31 cellular contexts compared by ENCODE assay signal in genomic region chr7:100441641-100442535, GRCh38. TPM values are rescaled to one million over a fixed set of nuclear protein-coding genes. Genes with fewer than 3 reads are reported as not detected.
A peak's percentile ranks its signal among the peaks of the same experiment; 100 is the strongest.
DNase-seq lines count a peak whose midpoint lies in the region; ATAC-seq and TF ChIP-seq lines count a peak whose summit lies in the region.
"Had no signal": no experiment of that assay in that cellular context is flagged by ENCODE, and none has a peak within 500 bp of the region (broad histone marks: within the 10 kb centered on the region; RNA-seq: fewer than 3 reads in every experiment).

No MANE protein-coding gene starts in this region.

- H3K14ac ChIP-seq in mesenchymal stem cell (ENCODE audit: low read length in 2 of 2), result no peak overlapping the region

- H3K79me1 ChIP-seq in mesenchymal stem cell (replicated peaks; ENCODE audit: low read length, poor library complexity, severe bottlenecking), result no peaks in the 10 kb centered on the region

- H3K27ac ChIP-seq in mesenchymal stem cell (ENCODE audit: low read length, poor library complexity, severe bottlenecking), result no peak overlapping the region
- H3K27ac ChIP-seq in sigmoid colon, result no peak overlapping the region
- H3K27ac ChIP-seq: ascending aorta, cardiac muscle cell, hepatocyte had no signal

- no peak overlapping the region for H3K23ac ChIP-seq in mesenchymal stem cell (ENCODE audit: low read length in 2 of 2)

- 93% methylated on average over 10 of the region's 11 CpGs for WGBS in mesenchymal stem cell
- 93% methylated on average over 11 of the region's 11 CpGs for WGBS in sigmoid colon, 2 donors

- peak overlapping the region; percentile 28; the same call in 1 of the 2 replicates for H3K27ac Mint-ChIP-seq in WTC11

- POLR2A ChIA-PET in WTC11 (lab: Charles Lee), result no interaction called here

- H3K4me2 ChIP-seq in mesenchymal stem cell (ENCODE audit: low read length, poor library complexity, severe bottlenecking), result no peak overlapping the region
- H3K4me2 ChIP-seq: hepatocyte had no signal

- no peak for TF ChIP-seq EP300 in sigmoid colon (IDR thresholded peaks at IDR 0.05)

- intact Hi-C loops in sigmoid colon (cut with DNase I), result no loop called here

- no peaks in the 10 kb centered on the region for H3K36me3 Mint-ChIP-seq in WTC11
- H3K36me3 Mint-ChIP-seq: activated naive CD4-positive, alpha-beta T cell treated with anti-CD3 and anti-CD28 coated beads, Interleukin-2, amount 10 ng/mL, durations not matched to agents 7 days and 5 days; memory B cell; T-cell had no signal

- H3K36me3 ChIP-seq in mesenchymal stem cell (ENCODE audit: control insufficient read depth in 1 of 2, insufficient read depth in 2 of 2, low read depth in 1 of 2, low read length in 2 of 2) (peaks cover 0 to 2% of the 10 kb centered on the region in 2 experiments), sigmoid colon (no peaks in the 10 kb centered on the region)
- H3K36me3 ChIP-seq: ascending aorta, BE2C, cardiac muscle cell, gastrocnemius medialis, upper lobe of left lung had no signal

- peak overlapping the region; percentile 74 for H4K91ac ChIP-seq in mesenchymal stem cell (ENCODE audit: low read length)

- no peaks in the 10 kb centered on the region for H3K27me3 Mint-ChIP-seq in WTC11 (ENCODE audit: low read depth)
- H3K27me3 Mint-ChIP-seq: activated naive CD4-positive, alpha-beta T cell treated with anti-CD3 and anti-CD28 coated beads, Interleukin-2, amount 10 ng/mL, durations not matched to agents 7 days and 5 days; memory B cell; T-cell had no signal

- CTCF ChIA-PET in WTC11 (lab: Charles Lee), result interaction anchor here (6.0 kb wide), 1 partner anchor 14 kb away, joined by 46 read pairs; no protein-coding TSS in a partner anchor

- H3K4me3 ChIP-seq in mesenchymal stem cell (ENCODE audit: insufficient read depth in 1 of 2, low read depth in 1 of 2, low read length in 2 of 2) (no peak overlapping the region), sigmoid colon (no peak overlapping the region)
- H3K4me3 ChIP-seq: ascending aorta, cardiac muscle cell, gastrocnemius medialis, hepatocyte, upper lobe of left lung had no signal

- H3K4me1 ChIP-seq in mesenchymal stem cell (ENCODE audit: control insufficient read depth, insufficient read depth, low read depth, low read length), result peaks cover 18% of the 10 kb centered on the region
- H3K4me1 ChIP-seq in sigmoid colon, result peaks cover 0 to under 1% (median 0%) of the 10 kb centered on the region in 4 donors
- H3K4me1 ChIP-seq: ascending aorta, gastrocnemius medialis had no signal

- H3K9me3 ChIP-seq in mesenchymal stem cell (ENCODE audit: control insufficient read depth, low read length) (no peaks in the 10 kb centered on the region), sigmoid colon (no peaks in the 10 kb centered on the region)
- H3K9me3 ChIP-seq: ascending aorta, BE2C, gastrocnemius medialis, upper lobe of left lung had no signal

- peak; percentile 57 for DNase-seq in activated effector memory CD4-positive, alpha-beta T cell treated with anti-CD3 and anti-CD28 coated beads, Interleukin-2, amount 50 U/mL, for 16 hours
- no peak for DNase-seq in activated effector memory CD4-positive, alpha-beta T cell treated with Interleukin-2 at 50 U/mL for 16 hours
- peak; percentile 2 for DNase-seq in WTC11 (ENCODE audit: low spot score)
- DNase-seq in mesenchymal stem cell, result no peak
- DNase-seq in sigmoid colon, result peak; percentile 62
- DNase-seq in CD1c-positive myeloid dendritic cell (ENCODE audit: extremely low spot score), result no peak
- no peak for DNase-seq in NCI-H2227 (lab: John Stamatoyannopoulos, UW; ENCODE audit: unreplicated experiment)
- DNase-seq: activated CD4-positive, alpha-beta T cell treated with anti-CD3 and anti-CD28 coated beads for 1 hour; activated CD8-positive, alpha-beta memory T cell treated with anti-CD3 and anti-CD28 coated beads for 24 hours; activated naive CD4-positive, alpha-beta T cell treated with anti-CD3 and anti-CD28 coated beads, Interleukin-2, amount 10 ng/mL, durations not matched to agents 7 days and 5 days; activated T-cell treated with anti-CD3 and anti-CD28 coated beads, Interleukin-2, amount 50 U/mL, for 4 hours; BE2C; COR-L47; DMS79; GDM1; left colon; NCI-H1048; NCI-H1694 treated with DMSO at 0.1 percent for 48 hours; NCI-H2171 treated with DMSO at 0.1 percent for 48 hours; NCI-H69; retina; stimulated activated CD4-positive, alpha-beta T cell treated with anti-CD3 and anti-CD28 coated beads, Interleukin-2, amount 100 ng/mL, for 48 hours; T-cell; upper lobe of left lung had no signal

- H3K9me3 Mint-ChIP-seq in WTC11, result no peaks in the 10 kb centered on the region
- H3K9me3 Mint-ChIP-seq: activated naive CD4-positive, alpha-beta T cell treated with anti-CD3 and anti-CD28 coated beads, Interleukin-2, amount 10 ng/mL, durations not matched to agents 7 days and 5 days; activated T-cell treated with anti-CD3 and anti-CD28 coated beads, Interleukin-2, amount 50 U/mL, for 4 hours; memory B cell; T-cell had no signal

- no peak overlapping the region for H2BK120ac ChIP-seq in mesenchymal stem cell (ENCODE audit: low read depth, low read length)

- peak overlapping the region in 1 of 2 experiments; percentile 45 for H2BK12ac ChIP-seq in mesenchymal stem cell (ENCODE audit: low read length in 2 of 2)

- peaks cover 5% of the 10 kb centered on the region for H3K4me1 Mint-ChIP-seq in WTC11

- TF ChIP-seq CTCF in WTC11 (IDR thresholded peaks at IDR 0.05) (no peak), sigmoid colon (IDR thresholded peaks at IDR 0.05) (no peak)

- H2BK5ac ChIP-seq in mesenchymal stem cell (ENCODE audit: low read depth, low read length, poor library complexity, severe bottlenecking), result no peak overlapping the region

- no peak for TF ChIP-seq POLR2A in sigmoid colon (IDR thresholded peaks at IDR 0.05)

- no peak overlapping the region for H3K4me3 Mint-ChIP-seq in WTC11
- H3K4me3 Mint-ChIP-seq: activated naive CD4-positive, alpha-beta T cell treated with anti-CD3 and anti-CD28 coated beads, Interleukin-2, amount 10 ng/mL, durations not matched to agents 7 days and 5 days; activated T-cell treated with anti-CD3 and anti-CD28 coated beads, Interleukin-2, amount 50 U/mL, for 4 hours; memory B cell; T-cell had no signal

- no peak overlapping the region for H2AFZ ChIP-seq in mesenchymal stem cell (ENCODE audit: low read depth, low read length)
- H2AFZ ChIP-seq: hepatocyte had no signal

- H3K9ac ChIP-seq in mesenchymal stem cell (ENCODE audit: low read length), result no peak overlapping the region

- H3K4ac ChIP-seq in mesenchymal stem cell (ENCODE audit: low read depth in 1 of 2, low read length in 2 of 2), result peak overlapping the region in 1 of 2 experiments; percentile 7

- H3K27me3 ChIP-seq in mesenchymal stem cell (ENCODE audit: control insufficient read depth in 1 of 2, insufficient read depth in 1 of 2, low read length in 2 of 2) (no peaks in the 10 kb centered on the region), sigmoid colon (no peaks in the 10 kb centered on the region)
- H3K27me3 ChIP-seq: ascending aorta, BE2C, cardiac muscle cell, gastrocnemius medialis, hepatocyte, upper lobe of left lung had no signal

- peak overlapping the region in 1 of 2 experiments; percentile 42 for H3K18ac ChIP-seq in mesenchymal stem cell (ENCODE audit: low read depth in 1 of 2, low read length in 2 of 2)

- peak overlapping the region; percentile 70 for H2BK15ac ChIP-seq in mesenchymal stem cell (ENCODE audit: low read depth, poor library complexity, severe bottlenecking)

- no peak overlapping the region for H4K8ac ChIP-seq in mesenchymal stem cell (ENCODE audit: low read length)

- ATAC-seq in WTC11, result no peak
- no peak for ATAC-seq in activated CD4-positive, CD25-positive, alpha-beta regulatory T cell treated with anti-CD3 and anti-CD28 coated beads, Interleukin-2, amount 50 U/mL, for 24 hours
- ATAC-seq: activated T-cell treated with anti-CD3 and anti-CD28 coated beads, Interleukin-2, amount 50 U/mL, for 4 hours; gastrocnemius medialis; left colon; T-cell had no signal

- no peak overlapping the region for H2AK5ac ChIP-seq in mesenchymal stem cell (ENCODE audit: low read length, severe bottlenecking)

TF ChIP-seq in WTC11, 78 proteins besides CTCF, POLR2A, EP300 and RAD21 (continues in another document):
- no peak for TF ChIP-seq ZBTB43 (CRISPR knock-in tag; IDR thresholded peaks at IDR 0.05)
- no peak for TF ChIP-seq NR2C2 (CRISPR knock-in tag; IDR thresholded peaks at IDR 0.05)
- TF ChIP-seq CREB1 (CRISPR knock-in tag; IDR thresholded peaks at IDR 0.05), result no peak
- TF ChIP-seq FOXP1 (CRISPR knock-in tag; IDR thresholded peaks at IDR 0.05; ENCODE audit: borderline replicate concordance), result no peak

RNA-seq across cellular contexts. Expression of gene PPP1R35, which starts 5.6 kb away (rescaled TPM):
- total RNA-seq in WTC11 (2021) (85.9 to 90.8 TPM (median 88.3 TPM) in 3 replicates), sigmoid colon (10 to 100 TPM; 17.4 to 42.6 (median 35.2) TPM)
- 45.2 TPM for polyA plus RNA-seq in mesenchymal stem cell (2013, experiment 1 of 2)
- 47.7 TPM for polyA plus RNA-seq in mesenchymal stem cell (2013, experiment 2 of 2)
- 10 to 100 TPM; 28.2 to 45.5 (median 31.4) TPM for polyA plus RNA-seq in sigmoid colon

RNA-seq across cellular contexts. Expression of gene MEPCE, which starts 12.3 kb away (rescaled TPM):
- total RNA-seq in WTC11 (2021) (41.9 to 49.6 TPM (median 47.7 TPM) in 3 replicates), sigmoid colon (10 to 100 TPM; 20.0 to 29.7 (median 25.5) TPM)
- polyA plus RNA-seq in mesenchymal stem cell (2013, experiment 1 of 2), result 17.9 TPM
- polyA plus RNA-seq in mesenchymal stem cell (2013, experiment 2 of 2), result 17.3 TPM
- 10 to 100 TPM; 18.0 to 32.1 (median 19.7) TPM for polyA plus RNA-seq in sigmoid colon

RNA-seq across cellular contexts. Expression of gene ZCWPW1, which starts 13.4 kb away (rescaled TPM):
- total RNA-seq in WTC11 (2021) (1.4 to 1.5 TPM (median 1.4 TPM) in 3 replicates), sigmoid colon (1 to 10 TPM; 3.8 to 9.4 (median 6.2) TPM)
- polyA plus RNA-seq in mesenchymal stem cell (2013, experiment 1 of 2), result 1.3 TPM
- polyA plus RNA-seq in mesenchymal stem cell (2013, experiment 2 of 2), result 0.93 TPM
- 1 to 10 TPM; 1.2 to 6.2 (median 5.4) TPM for polyA plus RNA-seq in sigmoid colon
- total RNA-seq: ascending aorta had no signal

RNA-seq across cellular contexts. Expression of gene SPACDR, which starts 22.2 kb away (rescaled TPM):
- total RNA-seq in WTC11 (2021), result 0.33 to 0.48 TPM (median 0.39 TPM) in 3 replicates
- polyA plus RNA-seq in mesenchymal stem cell (2013, experiment 1 of 2), result 0.47 TPM
- 0.56 TPM for polyA plus RNA-seq in mesenchymal stem cell (2013, experiment 2 of 2)
- total RNA-seq in sigmoid colon, result under 1 TPM in 1 of 4 donors, not detected in 3; 0.95 TPM
- under 1 TPM in 1 of 3 donors, not detected in 2; 0.63 TPM for polyA plus RNA-seq in sigmoid colon
- total RNA-seq: ascending aorta, SK-MEL-5 had no signal
- polyA plus RNA-seq: hepatocyte had no signal

RNA-seq across cellular contexts. Expression of gene TSC22D4, which starts 37.1 kb away (rescaled TPM):
- total RNA-seq in WTC11 (2021), result 27.5 to 34.5 TPM (median 29.7 TPM) in 3 replicates
- polyA plus RNA-seq in mesenchymal stem cell (2013, experiment 1 of 2), result 47.5 TPM
- 47.0 TPM for polyA plus RNA-seq in mesenchymal stem cell (2013, experiment 2 of 2)
- 10 to 100 TPM; 24.4 to 31.6 (median 28.5) TPM for total RNA-seq in sigmoid colon
- 10 to 100 TPM; 46.8 to 53.5 (median 51.1) TPM for polyA plus RNA-seq in sigmoid colon

Comparison
In these comparisons a context has a peak if more than half of its experiments do, and no peak if none do; other contexts are left out.
1. DNase-seq: peak in activated effector memory CD4-positive, alpha-beta T cell treated with anti-CD3 and anti-CD28 coated beads, Interleukin-2, amount 50 U/mL, for 16 hours (single experiment), WTC11 (single experiment) and sigmoid colon (single experiment); none in activated effector memory CD4-positive, alpha-beta T cell treated with Interleukin-2 at 50 U/mL for 16 hours (single experiment), mesenchymal stem cell (single experiment), CD1c-positive myeloid dendritic cell (single experiment) and NCI-H2227 (single experiment).